25 cellular contexts compared by ENCODE assay signal in the genomic region with DNA sequence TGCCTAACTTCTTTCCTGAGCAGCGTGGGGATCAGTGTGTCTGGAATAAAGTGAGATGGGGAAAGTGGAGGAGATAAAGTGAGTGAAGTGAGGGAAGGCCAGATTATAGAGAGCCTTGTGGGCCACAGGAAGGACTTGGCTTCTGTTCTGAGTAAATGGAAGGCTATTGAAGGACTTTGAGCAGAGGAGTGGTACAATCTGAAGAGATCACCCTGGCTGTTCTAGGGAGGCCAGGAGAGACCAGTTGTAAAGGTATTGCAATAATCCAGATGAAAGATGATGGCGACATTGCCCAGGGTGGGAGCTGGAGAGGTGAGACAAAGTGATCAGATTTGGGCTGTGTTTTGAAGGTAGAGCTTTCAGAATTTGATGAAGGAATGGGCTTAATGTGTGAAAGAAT.
"Had no signal": no experiment of that assay in that cellular context is flagged by ENCODE, and none has a peak within 500 bp of the region (broad histone marks: within the 10 kb centered on the region; RNA-seq: fewer than 3 reads in every experiment).

No MANE protein-coding gene starts in this region.

- H3K4me3 ChIP-seq: left lung, lower lobe of right lung, ovary, right atrium auricular region, skin epidermis, spleen, tibial nerve, upper lobe of left lung, vagina had no signal

- H3K4me1 ChIP-seq: left lung, lower lobe of right lung, spleen, tibial nerve had no signal

- FAIRE-seq: keratinocyte had no signal

- H3K9me3 ChIP-seq: left lung, lower lobe of right lung, ovary, right atrium auricular region, spleen, tibial nerve, upper lobe of left lung, vagina had no signal

- H3K36me3 ChIP-seq: left lung, lower lobe of right lung, ovary, right atrium auricular region, spleen, tibial nerve, upper lobe of left lung, vagina had no signal

- ATAC-seq: left cardiac atrium; left lung; lower lobe of right lung; naive thymus-derived CD4-positive, alpha-beta T cell; natural killer cell treated with Interleukin-12 subunit alpha and Interleukin-12 subunit beta and Interleukin-15 and Interleukin-18, amount 100 ng/mL, for 72 hours; sciatic nerve; stimulated activated effector memory CD8-positive, alpha-beta T cell treated with anti-CD3 and anti-CD28 coated beads, Interleukin-12 subunit alpha, Interleukin-12 subunit beta, amount 100 ng/mL, for 72 hours; stimulated activated naive CD8-positive, alpha-beta T cell treated with anti-CD3 and anti-CD28 coated beads, Interleukin-15, amount 100 ng/mL, for 72 hours had no signal

- H3K9me3 Mint-ChIP-seq: mesothelial cell of epicardium; natural killer cell treated with Interleukin-12 subunit alpha and Interleukin-12 subunit beta and Interleukin-15 and Interleukin-18, amount 100 ng/mL, for 72 hours; stimulated activated effector memory CD8-positive, alpha-beta T cell treated with anti-CD3 and anti-CD28 coated beads, Interleukin-12 subunit alpha, Interleukin-12 subunit beta, amount 100 ng/mL, for 72 hours; stimulated activated naive CD8-positive, alpha-beta T cell treated with anti-CD3 and anti-CD28 coated beads, Interleukin-15, amount 100 ng/mL, for 72 hours had no signal

- H3K4me1 Mint-ChIP-seq: naive thymus-derived CD4-positive, alpha-beta T cell; stimulated activated effector memory CD8-positive, alpha-beta T cell treated with anti-CD3 and anti-CD28 coated beads, Interleukin-12 subunit alpha, Interleukin-12 subunit beta, amount 100 ng/mL, for 72 hours; stimulated activated naive CD8-positive, alpha-beta T cell treated with anti-CD3 and anti-CD28 coated beads, Interleukin-15, amount 100 ng/mL, for 72 hours had no signal

- H3K4me3 Mint-ChIP-seq: mesothelial cell of epicardium; naive thymus-derived CD4-positive, alpha-beta T cell; natural killer cell treated with Interleukin-12 subunit alpha and Interleukin-12 subunit beta and Interleukin-15 and Interleukin-18, amount 100 ng/mL, for 72 hours; stimulated activated effector memory CD8-positive, alpha-beta T cell treated with anti-CD3 and anti-CD28 coated beads, Interleukin-12 subunit alpha, Interleukin-12 subunit beta, amount 100 ng/mL, for 72 hours; stimulated activated naive CD8-positive, alpha-beta T cell treated with anti-CD3 and anti-CD28 coated beads, Interleukin-15, amount 100 ng/mL, for 72 hours had no signal

- H3K27ac Mint-ChIP-seq: mesothelial cell of epicardium; naive thymus-derived CD4-positive, alpha-beta T cell; natural killer cell treated with Interleukin-12 subunit alpha and Interleukin-12 subunit beta and Interleukin-15 and Interleukin-18, amount 100 ng/mL, for 72 hours; progenitor cell of endocrine pancreas; stimulated activated effector memory CD8-positive, alpha-beta T cell treated with anti-CD3 and anti-CD28 coated beads, Interleukin-12 subunit alpha, Interleukin-12 subunit beta, amount 100 ng/mL, for 72 hours; stimulated activated naive CD8-positive, alpha-beta T cell treated with anti-CD3 and anti-CD28 coated beads, Interleukin-15, amount 100 ng/mL, for 72 hours had no signal

- H3K27me3 ChIP-seq: ovary, right atrium auricular region, tibial nerve, upper lobe of left lung, vagina had no signal

- DNase-seq: hippocampal formation; kidney glomerular epithelial cell; left cardiac atrium; left lung; lower lobe of right lung; mammary epithelial cell; mesendoderm; naive thymus-derived CD4-positive, alpha-beta T cell; ovary; spleen; stimulated activated CD4-positive, alpha-beta T cell treated with anti-CD3 and anti-CD28 coated beads, Interleukin-4, amount 100 ng/mL, for 24 hours; stimulated activated naive CD4-positive, alpha-beta T cell treated with Interleukin-2 at 50 U/mL for 16 hours; stimulated activated naive CD8-positive, alpha-beta T cell treated with anti-CD3 and anti-CD28 coated beads, Interleukin-15, amount 100 ng/mL, for 72 hours; substantia nigra; upper lobe of left lung had no signal

- H3K27me3 Mint-ChIP-seq: progenitor cell of endocrine pancreas had no signal

- H3K27ac ChIP-seq: left lung, lower lobe of right lung, ovary, right atrium auricular region, skin epidermis, spleen, tibial nerve, upper lobe of left lung, vagina had no signal

- H3K36me3 Mint-ChIP-seq: mesothelial cell of epicardium; naive thymus-derived CD4-positive, alpha-beta T cell; natural killer cell treated with Interleukin-12 subunit alpha and Interleukin-12 subunit beta and Interleukin-15 and Interleukin-18, amount 100 ng/mL, for 72 hours; stimulated activated effector memory CD8-positive, alpha-beta T cell treated with anti-CD3 and anti-CD28 coated beads, Interleukin-12 subunit alpha, Interleukin-12 subunit beta, amount 100 ng/mL, for 72 hours had no signal
